In the genomic region with DNA sequence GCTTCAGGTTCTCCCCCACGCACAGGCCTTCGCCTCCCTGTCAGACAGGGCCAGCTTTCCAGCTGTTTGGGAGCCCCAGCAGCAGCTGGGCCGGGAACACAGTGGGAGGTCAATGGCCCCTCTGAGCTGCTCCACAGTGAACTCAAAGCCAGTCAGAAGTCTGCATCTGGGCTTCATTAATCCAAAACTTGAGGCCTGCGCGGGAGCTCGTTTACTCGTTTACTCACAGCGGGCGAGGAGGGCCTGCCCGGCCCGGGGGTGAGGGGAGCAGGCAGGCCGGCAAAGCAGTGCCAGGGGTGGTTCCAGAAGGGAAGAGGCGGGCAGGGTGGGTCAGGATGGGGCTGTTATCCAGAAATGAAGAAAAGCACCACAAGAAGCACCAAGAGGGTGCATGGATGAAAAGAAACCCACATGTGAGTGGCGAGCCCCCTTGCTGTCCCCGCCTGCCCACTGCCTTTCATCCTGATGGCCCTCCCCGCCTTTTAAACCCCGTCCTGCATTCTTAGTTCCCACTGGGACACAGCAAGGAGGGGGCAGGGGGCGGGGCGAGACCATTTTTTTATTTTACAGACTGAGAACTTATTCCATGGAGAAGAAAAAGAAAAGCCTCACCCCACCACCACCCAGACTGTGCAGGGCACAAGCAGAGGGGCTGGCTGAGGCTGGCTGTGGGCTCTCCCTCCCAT, we compare ENCODE assay signal across 11 cellular contexts. TPM values are rescaled to one million over a fixed set of nuclear protein-coding genes. Genes with fewer than 3 reads are reported as not detected.
A peak's percentile ranks its signal among the peaks of the same experiment; 100 is the strongest.
DNase-seq lines count a peak whose midpoint lies in the region; ATAC-seq and TF ChIP-seq lines count a peak whose summit lies in the region.
"Had no signal": no experiment of that assay in that cellular context is flagged by ENCODE, and none has a peak within 500 bp of the region (broad histone marks: within the 10 kb centered on the region; RNA-seq: fewer than 3 reads in every experiment).

No MANE protein-coding gene starts in this region.

- H3K4ac ChIP-seq in neuronal stem cell (ENCODE audit: low read length), result no peak overlapping the region

- peak overlapping the region; percentile 85 for H2AK5ac ChIP-seq in neuronal stem cell (ENCODE audit: low read depth, low read length)

- H4K8ac ChIP-seq in neuronal stem cell (ENCODE audit: low read depth, low read length), result no peak overlapping the region

- WGBS in neuronal stem cell (ENCODE audit: extremely low coverage in 2 of 2, insufficient read length in 2 of 2, insufficient replicate concordance in 1 of 2), 2 donors, result no CpG with 5 or more reads among the region's 19 CpGs

- H2BK120ac ChIP-seq in neuronal stem cell (ENCODE audit: low read depth, low read length), result peak overlapping the region; percentile 76

- no peak overlapping the region for H4K91ac ChIP-seq in neuronal stem cell (ENCODE audit: low read depth, low read length, poor library complexity)

- peak overlapping the region; percentile 40 for H2BK15ac ChIP-seq in neuronal stem cell (ENCODE audit: low read length)

- CTCF ChIA-PET in MCF 10A (lab: Yijun Ruan, JAX) (interaction anchor here (0.6 to 1.0 kb wide), 2 partner anchors 9 to 16 kb away, joined by 3 to 4 read pairs; no protein-coding TSS in a partner anchor), OCI-LY7 (lab: Charles Lee; ENCODE audit: unreplicated experiment) (no interaction called here)

- H3K4me3 ChIP-seq in breast epithelium (peak overlapping the region; percentile 7 to 47 (median 31)), neuronal stem cell (ENCODE audit: low read length in 2 of 2) (peak overlapping the region in 1 of 2 donors; percentile 39), uterus (peak overlapping the region in 1 of 2 donors; percentile 0), OCI-LY7 (ENCODE audit: low read depth, low read length, poor library complexity, severe bottlenecking) (no peak overlapping the region)

- no peaks in the 10 kb centered on the region for H3K36me3 Mint-ChIP-seq in MCF 10A (ENCODE audit: insufficient read depth, unreplicated experiment)

- H3K79me1 ChIP-seq in neuronal stem cell (ENCODE audit: low read depth, low read length), result no peaks in the 10 kb centered on the region

- H3K23ac ChIP-seq in neuronal stem cell (ENCODE audit: low read depth, low read length, poor library complexity), result peak overlapping the region; percentile 18

- no peaks in the 10 kb centered on the region for H3K27me3 Mint-ChIP-seq in MCF 10A (ENCODE audit: insufficient read depth, unreplicated experiment)

- H3K9me3 ChIP-seq in breast epithelium, result no peaks in the 10 kb centered on the region
- no peaks in the 10 kb centered on the region for H3K9me3 ChIP-seq in neuronal stem cell (replicated peaks in 1 of 2; ENCODE audit: control insufficient read depth in 2 of 2, insufficient read depth in 1 of 2, low read depth in 1 of 2, low read length in 2 of 2)
- H3K9me3 ChIP-seq in uterus, result no peaks in the 10 kb centered on the region
- H3K9me3 ChIP-seq in OCI-LY7 (ENCODE audit: low read length), result no peaks in the 10 kb centered on the region

- no peak for TF ChIP-seq CTCF in breast epithelium (IDR thresholded peaks at IDR 0.05)
- TF ChIP-seq CTCF in MCF 10A (IDR thresholded peaks at IDR 0.05; ENCODE audit: unreplicated experiment), result no peak
- no peak for TF ChIP-seq CTCF in uterus (IDR thresholded peaks at IDR 0.05)
- no peak for TF ChIP-seq CTCF in OCI-LY7 (conservative IDR thresholded peaks at IDR 0.05; ENCODE audit: low read length)

- H3K79me2 ChIP-seq in OCI-LY7 (ENCODE audit: insufficient read depth, low read depth, low read length), result no peaks in the 10 kb centered on the region

- H3K27ac ChIP-seq in breast epithelium (peak overlapping the region; percentile 91 to 97), neuronal stem cell (replicated peaks; ENCODE audit: low read length) (peak overlapping the region; percentile 87), uterus (peak overlapping the region; percentile 94 to 95), OCI-LY7 (ENCODE audit: low read depth, low read length, poor library complexity, severe bottlenecking) (no peak overlapping the region)

- H3K4me2 ChIP-seq in neuronal stem cell (ENCODE audit: insufficient read depth, low read length, poor library complexity, severe bottlenecking) (peak overlapping the region; percentile 55), OCI-LY7 (ENCODE audit: low read length) (no peak overlapping the region)

- no peak overlapping the region for H3K14ac ChIP-seq in neuronal stem cell (ENCODE audit: low read length)

- peak overlapping the region; percentile 89 for H3K18ac ChIP-seq in neuronal stem cell (ENCODE audit: low read length)

- no peak overlapping the region for H3K9ac ChIP-seq in neuronal stem cell (ENCODE audit: low read depth, low read length, poor library complexity)

- H3K36me3 ChIP-seq in breast epithelium (no peaks in the 10 kb centered on the region), neuronal stem cell (replicated peaks in 1 of 2; ENCODE audit: control insufficient read depth in 2 of 2, insufficient read depth in 2 of 2, low read length in 2 of 2) (no peaks in the 10 kb centered on the region), uterus (no peaks in the 10 kb centered on the region), OCI-LY7 (ENCODE audit: insufficient read depth, low read length) (no peaks in the 10 kb centered on the region)

- no peak overlapping the region for H3K27ac Mint-ChIP-seq in MCF 10A (ENCODE audit: low read depth, unreplicated experiment)

- intact Hi-C loops in breast epithelium (cut with DNase I; ENCODE audit: low total_unique reads) (no loop called here), MCF 10A (cut with micrococcal nuclease) (no loop called here), left cardiac atrium (cut with DNase I) (no loop called here), uterus (cut with DNase I; ENCODE audit: low total_unique reads) (no loop called here), OCI-LY7 (cut with micrococcal nuclease; ENCODE audit: unreplicated experiment) (no loop called here)

- no peaks in the 10 kb centered on the region for H3K4me1 Mint-ChIP-seq in MCF 10A (ENCODE audit: insufficient read depth, unreplicated experiment)

- peak overlapping the region; percentile 59 for H2BK12ac ChIP-seq in neuronal stem cell (ENCODE audit: low read length)

- H3K4me3 Mint-ChIP-seq in MCF 10A (ENCODE audit: unreplicated experiment), result no peak overlapping the region

- H4K20me1 ChIP-seq in OCI-LY7 (ENCODE audit: insufficient read depth, low read length), result no peaks in the 10 kb centered on the region

- no peak for TF ChIP-seq POLR2A in breast epithelium (IDR thresholded peaks at IDR 0.05)
- no peak for TF ChIP-seq POLR2A in uterus (IDR thresholded peaks at IDR 0.05)

- H3K9me2 ChIP-seq in OCI-LY7 (ENCODE audit: insufficient read depth, low read length), result no peaks in the 10 kb centered on the region

- H3K27me3 ChIP-seq in breast epithelium (no peaks in the 10 kb centered on the region), neuronal stem cell (ENCODE audit: control insufficient read depth in 3 of 3, insufficient read depth in 3 of 3, low read depth in 1 of 3, low read length in 3 of 3) (no peaks in the 10 kb centered on the region), uterus (no peaks in the 10 kb centered on the region)

- peak; percentile 46 to 53 for ATAC-seq in left cardiac atrium

- DNase-seq in breast epithelium (ENCODE audit: low spot score in 2 of 2) (no peak), MCF 10A (ENCODE audit: unreplicated experiment) (no peak), left cardiac atrium (peak; percentile 61), neuronal stem cell (ENCODE audit: low spot score) (peak; percentile 49), uterus (peak; percentile 71 to 84), SHP77 treated with DMSO at 0.1 percent for 48 hours (lab: John Stamatoyannopoulos, UW) (no peak), OCI-LY7 (ENCODE audit: low spot score) (no peak), germinal center (ENCODE audit: low spot score) (no peak)
- DNase-seq: activated naive CD4-positive, alpha-beta T cell; glutamatergic neuron; NCI-H2227 treated with DMSO at 0.1 percent for 48 hours had no signal

- no peaks in the 10 kb centered on the region for H3K9me3 Mint-ChIP-seq in MCF 10A (ENCODE audit: unreplicated experiment)

- H2AFZ ChIP-seq in neuronal stem cell (ENCODE audit: low read length), result peak overlapping the region; percentile 92
- no peak overlapping the region for H2AFZ ChIP-seq in OCI-LY7 (ENCODE audit: low read length)

- POLR2A ChIA-PET in MCF 10A (lab: Yijun Ruan, JAX), result no interaction called here
- POLR2A ChIA-PET in OCI-LY7 (lab: Charles Lee), result no interaction called here

- H3K4me1 ChIP-seq in breast epithelium, result peaks cover 11 to 20% of the 10 kb centered on the region in 2 donors
- peaks cover 16 to 17% of the 10 kb centered on the region in 2 donors for H3K4me1 ChIP-seq in neuronal stem cell (ENCODE audit: control insufficient read depth in 2 of 2, insufficient read depth in 1 of 2, low read depth in 1 of 2, low read length in 2 of 2)
- peaks cover 0 to 8% of the 10 kb centered on the region in 2 donors for H3K4me1 ChIP-seq in uterus
- H3K4me1 ChIP-seq in OCI-LY7 (ENCODE audit: insufficient read depth, low read length, poor library complexity, severe bottlenecking), result no peaks in the 10 kb centered on the region

- no TSS peak for BruUV-seq in MCF 10A (replicated peaks; lab: Mats Ljungman, UMichigan)
- BruUV-seq in OCI-LY7 (replicated peaks; lab: Mats Ljungman, UMichigan), result no TSS peak

- peak overlapping the region; percentile 77 for H2BK5ac ChIP-seq in neuronal stem cell (ENCODE audit: low read length)

RNA-seq across cellular contexts. Expression of a gene that starts 37.0 kb away (rescaled TPM):
- total RNA-seq in breast epithelium, result 10 to 100 TPM; 17.9 to 37.3 (median 31.5) TPM
- 16.3 and 22.6 TPM in 2 replicates for total RNA-seq in MCF 10A (2022)
- total RNA-seq in left cardiac atrium, result 10 to 100 TPM; 22.1 to 24.8 TPM
- polyA plus RNA-seq in neuronal stem cell (2013, experiment 1 of 2), result 40.1 TPM
- polyA plus RNA-seq in neuronal stem cell (2013, experiment 2 of 2), result 39.2 TPM
- 100 to 1,000 TPM in 1 of 4 donors, 10 to 100 TPM in 3; 31.8 to 117 (median 61.7) TPM for total RNA-seq in uterus
- 0.06 TPM in 1 of 2 replicates, not detected in the other for total RNA-seq in OCI-LY7 (2014; rRNA removed; shearing (Covaris generic))
- 0.19 TPM in 1 of 2 replicates, not detected in the other for total RNA-seq in OCI-LY7 (2022)

RNA-seq across cellular contexts. Expression of a gene that starts 49.0 kb away (rescaled TPM):
- total RNA-seq in breast epithelium, result 10 to 100 TPM in 1 of 3 donors, 1 to 10 TPM in 2; 8.8 to 15.8 (median 9.2) TPM
- total RNA-seq in MCF 10A (2022), result 14.0 and 17.6 TPM in 2 replicates
- total RNA-seq in left cardiac atrium, result 10 to 100 TPM; 11.9 to 12.4 TPM
- 10.5 TPM for polyA plus RNA-seq in neuronal stem cell (2013, experiment 1 of 2)
- polyA plus RNA-seq in neuronal stem cell (2013, experiment 2 of 2), result 9.7 TPM
- total RNA-seq in uterus, result 100 to 1,000 TPM in 1 of 4 donors, 10 to 100 TPM in 2, 1 to 10 TPM in 1; 4.7 to 162 (median 16.9) TPM
- total RNA-seq in OCI-LY7 (2014; rRNA removed; shearing (Covaris generic)), result 16.0 and 24.1 TPM in 2 replicates
- total RNA-seq in OCI-LY7 (2022), result 20.7 and 22.2 TPM in 2 replicates

Comparison
In these comparisons a context has a peak if more than half of its experiments do, and no peak if none do; other contexts are left out.
1. DNase-seq: peak in left cardiac atrium (single experiment), neuronal stem cell (single experiment) and uterus (2 of 2); none in breast epithelium (0 of 2), MCF 10A (single experiment), SHP77 treated with DMSO at 0.1 percent for 48 hours (single experiment), OCI-LY7 (single experiment) and germinal center (single experiment).
2. RNA of a gene that starts 37.0 kb away (total RNA-seq): 31.8 to 117 TPM in uterus, 17.9 to 37.3 TPM in breast epithelium, 22.1 to 24.8 TPM in left cardiac atrium and 16.3 to 22.6 TPM in MCF 10A; 0.06 to 0.19 TPM in OCI-LY7; every median in the first group is over 10 times any median in the second.